In genomic region chr11:120603071-120603470, GRCh38 we compare ENCODE assay signal across 19 cellular contexts.
"Had no signal": no experiment of that assay in that cellular context is flagged by ENCODE, and none has a peak within 500 bp of the region (broad histone marks: within the 10 kb centered on the region; RNA-seq: fewer than 3 reads in every experiment).

No MANE protein-coding gene starts in this region.

- H3K4me1 Mint-ChIP-seq: naive thymus-derived CD8-positive, alpha-beta T cell had no signal

- DNase-seq: effector CD4-positive, alpha-beta T cell; endodermal cell; erythroblast; foreskin melanocyte; head of caudate nucleus; mammary epithelial cell; mucosa of descending colon; posterior cingulate gyrus; small intestine; stimulated activated CD4-positive, alpha-beta T cell treated with anti-CD3 and anti-CD28 coated beads, Interleukin-4, amount 100 ng/mL, for 1 hour; stimulated activated CD8-positive, alpha-beta memory T cell treated with anti-CD3 and anti-CD28 coated beads, Interleukin-4, amount 100 ng/mL, for 48 hours; tibial artery had no signal

- H3K9me3 ChIP-seq: mucosa of descending colon, right atrium auricular region, tibial artery had no signal

- H3K27ac ChIP-seq: coronary artery, hepatocyte, right atrium auricular region, tibial artery had no signal

- H2AFZ ChIP-seq: hepatocyte had no signal

- H3K27ac Mint-ChIP-seq: endodermal cell; naive thymus-derived CD8-positive, alpha-beta T cell; stimulated activated effector memory CD8-positive, alpha-beta T cell treated with anti-CD3 and anti-CD28 coated beads, Interleukin-12 subunit alpha, Interleukin-12 subunit beta, amount 100 ng/mL, for 72 hours; stimulated activated naive CD8-positive, alpha-beta T cell treated with anti-CD3 and anti-CD28 coated beads, Interleukin-15, Interleukin-2, amounts not matched to agents 100 ng/mL and 50 ng/mL, for 24 hours had no signal

- FAIRE-seq: endothelial cell of umbilical vein, small intestine had no signal

- H3K4me3 ChIP-seq: coronary artery, hepatocyte, mucosa of descending colon, right atrium auricular region, tibial artery had no signal

- H3K4me3 Mint-ChIP-seq: endodermal cell; naive thymus-derived CD8-positive, alpha-beta T cell; stimulated activated effector memory CD8-positive, alpha-beta T cell treated with anti-CD3 and anti-CD28 coated beads, Interleukin-12 subunit alpha, Interleukin-12 subunit beta, amount 100 ng/mL, for 72 hours; stimulated activated naive CD8-positive, alpha-beta T cell treated with anti-CD3 and anti-CD28 coated beads, Interleukin-15, Interleukin-2, amounts not matched to agents 100 ng/mL and 50 ng/mL, for 24 hours had no signal

- H3K27me3 ChIP-seq: hepatocyte, right atrium auricular region had no signal

- H3K36me3 ChIP-seq: right atrium auricular region, tibial artery had no signal

- H3K79me2 ChIP-seq: hepatocyte had no signal

- ATAC-seq: mucosa of descending colon; naive thymus-derived CD8-positive, alpha-beta T cell; stimulated activated effector memory CD8-positive, alpha-beta T cell treated with anti-CD3 and anti-CD28 coated beads, Interleukin-12 subunit alpha, Interleukin-12 subunit beta, amount 100 ng/mL, for 72 hours had no signal

- H3K4me1 ChIP-seq: right atrium auricular region, tibial artery had no signal

- H3K4me2 ChIP-seq: hepatocyte had no signal

- H3K36me3 Mint-ChIP-seq: naive thymus-derived CD8-positive, alpha-beta T cell; stimulated activated effector memory CD8-positive, alpha-beta T cell treated with anti-CD3 and anti-CD28 coated beads, Interleukin-12 subunit alpha, Interleukin-12 subunit beta, amount 100 ng/mL, for 72 hours had no signal

- H3K9me3 Mint-ChIP-seq: endodermal cell; naive thymus-derived CD8-positive, alpha-beta T cell; stimulated activated effector memory CD8-positive, alpha-beta T cell treated with anti-CD3 and anti-CD28 coated beads, Interleukin-12 subunit alpha, Interleukin-12 subunit beta, amount 100 ng/mL, for 72 hours; stimulated activated naive CD8-positive, alpha-beta T cell treated with anti-CD3 and anti-CD28 coated beads, Interleukin-15, Interleukin-2, amounts not matched to agents 100 ng/mL and 50 ng/mL, for 24 hours had no signal
